8 cellular contexts compared by ENCODE assay signal in the genomic region with DNA sequence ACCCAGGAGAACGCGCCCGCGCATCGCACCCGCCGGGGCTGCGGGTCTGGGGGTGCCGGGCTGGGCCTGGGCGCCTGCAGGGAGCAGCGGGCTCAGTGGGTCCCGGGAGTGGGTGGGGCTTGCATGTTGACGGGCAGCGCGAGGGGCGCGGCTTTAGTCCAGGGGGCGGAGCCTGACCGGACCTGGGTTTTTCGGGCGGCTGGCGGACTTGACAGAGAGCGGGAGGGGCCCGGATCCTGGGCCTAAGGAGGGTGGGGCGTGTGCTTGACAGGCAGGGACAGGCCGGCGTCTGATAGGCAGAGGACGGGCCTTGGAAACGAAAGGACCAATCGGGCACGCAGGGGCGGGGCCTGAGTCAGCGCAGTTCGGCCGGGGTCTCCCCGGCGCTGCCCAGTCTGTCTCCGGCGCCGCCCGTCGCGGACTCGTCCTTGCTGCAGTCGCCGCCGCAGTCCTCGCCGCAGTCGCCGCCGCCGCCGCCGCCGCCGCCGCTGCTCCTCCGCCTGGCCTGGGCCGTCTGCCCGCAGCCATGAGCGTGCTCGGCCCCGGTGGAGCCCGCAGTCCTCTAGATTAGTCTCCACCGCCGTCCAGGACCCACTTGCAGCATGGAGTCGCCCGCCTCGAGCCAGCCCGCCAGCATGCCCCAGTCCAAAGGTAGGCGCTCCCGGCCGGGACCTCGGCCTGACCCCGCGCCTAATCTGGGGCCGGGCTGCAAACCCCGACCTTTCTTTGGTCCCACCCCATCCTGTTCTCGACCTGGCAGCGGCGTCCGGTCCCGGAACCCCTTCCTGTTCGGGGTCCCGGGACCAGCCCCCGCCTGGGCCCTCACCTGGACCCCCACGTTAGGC. TPM values are rescaled to one million over a fixed set of nuclear protein-coding genes. Genes with fewer than 3 reads are reported as not detected.
DNase-seq lines count a peak whose midpoint lies in the region; ATAC-seq and TF ChIP-seq lines count a peak whose summit lies in the region.

TSS of gene MAP2K3 (plus strand) at position 393 of the 845 bp plus-strand sequence. CDS start at position 603, 210 bp downstream.

- H3K9me3 ChIP-seq in Peyer's patch (no peaks in the 10 kb centered on the region), esophagus muscularis mucosa (no peaks in the 10 kb centered on the region)

- H3K36me3 ChIP-seq in Peyer's patch (no peaks in the 10 kb centered on the region), esophagus muscularis mucosa (no peaks in the 10 kb centered on the region)

- intact Hi-C loops in esophagus muscularis mucosa (cut with DNase I) = loop anchor here (5.0 kb wide), 2 partner anchors 33 to 242 kb away; partner anchors contain the start of gene USP22

- H3K27me3 ChIP-seq in Peyer's patch (no peaks in the 10 kb centered on the region), esophagus muscularis mucosa (no peaks in the 10 kb centered on the region)

- TF ChIP-seq EP300 in esophagus muscularis mucosa (IDR thresholded peaks at IDR 0.05) = no peak

- DNase-seq in DMS53 (lab: John Stamatoyannopoulos, UW) = peak; percentile 98
- DNase-seq in KG1 (lab: John Stamatoyannopoulos, UW) = peak; percentile 60
- peak; percentile 100 for DNase-seq in Peyer's patch
- DNase-seq in activated T-cell treated with anti-CD3 and anti-CD28 coated beads, Interleukin-2, amount 50 U/mL, for 48 hours = peak; percentile 99
- DNase-seq in esophagus muscularis mucosa (ENCODE audit: extremely low spot score) = peak; percentile 100
- peak; percentile 99 for DNase-seq in myocyte (ENCODE audit: low read depth)
- DNase-seq in stimulated activated CD8-positive, alpha-beta memory T cell treated with anti-CD3 and anti-CD28 coated beads, Interleukin-7, amount 100 ng/mL, for 48 hours (ENCODE audit: extremely low read depth in 1 of 2, low read depth in 1 of 2) = peak; percentile 98

- under 1% methylated on average over 50 of the region's 88 CpGs for WGBS in esophagus muscularis mucosa

- H3K4me3 ChIP-seq in Peyer's patch = peak within 1 kb of the TSS; percentile 68 to 95 (median 88)
- peak within 1 kb of the TSS; percentile 82 to 93 (median 86) for H3K4me3 ChIP-seq in esophagus muscularis mucosa

- H3K4me1 ChIP-seq in Peyer's patch (peaks cover 0 to 37% (median 27%) of the 10 kb centered on the region in 4 donors), esophagus muscularis mucosa (peaks cover 48 to 81% (median 78%) of the 10 kb centered on the region in 4 donors)

- no peak for TF ChIP-seq CTCF in Peyer's patch (IDR thresholded peaks at IDR 0.05)
- TF ChIP-seq CTCF in esophagus muscularis mucosa (IDR thresholded peaks at IDR 0.05) = no peak

- ATAC-seq in GM21723 (IDR thresholded peaks at IDR 0.05; ENCODE audit: unreplicated experiment) = peak; percentile 78

- H3K27ac ChIP-seq in Peyer's patch (peak within 1 kb of the TSS; percentile 90 to 98 (median 96)), esophagus muscularis mucosa (replicated peaks in 1 of 4) (peak within 1 kb of the TSS; percentile 93 to 98 (median 96))

- TF ChIP-seq POLR2A in Peyer's patch (IDR thresholded peaks at IDR 0.05) = peak; percentile 86 to 96
- peak; percentile 90 for TF ChIP-seq POLR2A in esophagus muscularis mucosa (IDR thresholded peaks at IDR 0.05; ENCODE audit: low read depth)

RNA-seq across cellular contexts. Expression of gene MAP2K3, which starts in this region (rescaled TPM):
- total RNA-seq in Peyer's patch = 100 to 1,000 TPM in 2 of 4 donors, 10 to 100 TPM in 2; 54.5 to 133 (median 102) TPM
- 10 to 100 TPM; 23.3 to 42.4 (median 30.5) TPM for total RNA-seq in esophagus muscularis mucosa
- 23.2 and 25.8 TPM in 2 replicates for total RNA-seq in myocyte
- polyA plus RNA-seq in myocyte (2012) = 66.4 TPM

Comparison
In these comparisons a context has a peak if more than half of its experiments do, and no peak if none do; other contexts are left out.
1. Peak in every context shown above with its lines: DNase-seq, ATAC-seq, H3K4me3 ChIP-seq and H3K27ac ChIP-seq.